ENCODE assay signal across 8 cellular contexts in genomic region chr7:51430480-51431086, GRCh38.
DNase-seq lines count a peak whose midpoint lies in the region; ATAC-seq and TF ChIP-seq lines count a peak whose summit lies in the region.

No MANE protein-coding gene starts in this region.

- H3K4me2 ChIP-seq in GM23338: no peak overlapping the region

- no peak overlapping the region for H3K27ac Mint-ChIP-seq in GM23338
- no peak overlapping the region for H3K27ac Mint-ChIP-seq in naive thymus-derived CD4-positive, alpha-beta T cell

- H3K36me3 Mint-ChIP-seq in GM23338 (ENCODE audit: low read depth): no peaks in the 10 kb centered on the region
- no peaks in the 10 kb centered on the region for H3K36me3 Mint-ChIP-seq in naive thymus-derived CD4-positive, alpha-beta T cell

- no peak overlapping the region for H3K27ac ChIP-seq in GM23338 (ENCODE audit: low read depth)
- H3K27ac ChIP-seq in naive thymus-derived CD4-positive, alpha-beta T cell (ENCODE audit: low read depth, low read length): no peak overlapping the region
- H3K27ac ChIP-seq in upper lobe of right lung: no peak overlapping the region

- POLR2A ChIA-PET in naive thymus-derived CD4-positive, alpha-beta T cell (lab: Charles Lee): no interaction called here

- H3K4me1 Mint-ChIP-seq in GM23338: no peaks in the 10 kb centered on the region
- H3K4me1 Mint-ChIP-seq in naive thymus-derived CD4-positive, alpha-beta T cell: peaks cover 0 to 9% (median 0%) of the 10 kb centered on the region in 7 donors

- CTCF ChIA-PET in naive thymus-derived CD4-positive, alpha-beta T cell (lab: Charles Lee): no interaction called here

- no peaks in the 10 kb centered on the region for H3K27me3 Mint-ChIP-seq in GM23338 (ENCODE audit: insufficient read depth, low read depth, poor library complexity)
- H3K27me3 Mint-ChIP-seq in naive thymus-derived CD4-positive, alpha-beta T cell: peaks cover 0 to 26% (median 10%) of the 10 kb centered on the region in 5 donors

- H2AFZ ChIP-seq in GM23338: no peak overlapping the region

- no peaks in the 10 kb centered on the region for H3F3A ChIP-seq in GM23338 (replicated peaks; ENCODE audit: low read depth)

- H3K4me1 ChIP-seq in GM23338 (ENCODE audit: insufficient read depth) (no peaks in the 10 kb centered on the region), upper lobe of right lung (no peaks in the 10 kb centered on the region)
- no peaks in the 10 kb centered on the region for H3K4me1 ChIP-seq in naive thymus-derived CD4-positive, alpha-beta T cell (ENCODE audit: control insufficient read depth in 2 of 2, insufficient read depth in 2 of 2, low read length in 2 of 2)

- no peak overlapping the region for H3K4me3 Mint-ChIP-seq in GM23338
- H3K4me3 Mint-ChIP-seq in naive thymus-derived CD4-positive, alpha-beta T cell: peak overlapping the region in 2 of 10 donors; percentile 19 to 44

- no peaks in the 10 kb centered on the region for H3K36me3 ChIP-seq in GM23338 (ENCODE audit: insufficient read depth)
- H3K36me3 ChIP-seq in naive thymus-derived CD4-positive, alpha-beta T cell (ENCODE audit: control insufficient read depth in 2 of 3, insufficient read depth in 3 of 3, low read length in 3 of 3): no peaks in the 10 kb centered on the region
- H3K36me3 ChIP-seq in upper lobe of right lung: no peaks in the 10 kb centered on the region

- ATAC-seq in GM23338 (peak; percentile 75), upper lobe of right lung (peak; percentile 74), HG03342 (IDR thresholded peaks at IDR 0.05; ENCODE audit: unreplicated experiment) (no peak)
- ATAC-seq in naive thymus-derived CD4-positive, alpha-beta T cell: no peak

- intact Hi-C loops in naive thymus-derived CD4-positive, alpha-beta T cell (cut with micrococcal nuclease): no loop called here
- intact Hi-C loops in upper lobe of right lung (cut with DNase I): no loop called here

- H3K9me2 ChIP-seq in GM23338 (ENCODE audit: insufficient read depth): no peaks in the 10 kb centered on the region

- H3K4me3 ChIP-seq in GM23338: no peak overlapping the region
- no peak overlapping the region for H3K4me3 ChIP-seq in naive thymus-derived CD4-positive, alpha-beta T cell (ENCODE audit: low read length)
- no peak overlapping the region for H3K4me3 ChIP-seq in upper lobe of right lung

- no peaks in the 10 kb centered on the region for H3K79me2 ChIP-seq in GM23338 (replicated peaks; ENCODE audit: insufficient read depth)

- DNase-seq in DMS114 treated with DMSO at 0.1 percent for 48 hours (lab: John Stamatoyannopoulos, UW; ENCODE audit: unreplicated experiment) (peak; percentile 43), GM23338 (ENCODE audit: low spot score) (peak; percentile 87), NCI-H2107 treated with DMSO at 0.1 percent for 48 hours (lab: John Stamatoyannopoulos, UW; ENCODE audit: unreplicated experiment) (peak; percentile 65), erythroblast (lab: John Stamatoyannopoulos, UW) (peak; percentile 41 to 69), upper lobe of right lung (no peak)
- peak; percentile 5 to 17 for DNase-seq in activated CD4-positive, alpha-beta T cell treated with anti-CD3 and anti-CD28 coated beads for 4 hours
- DNase-seq in naive thymus-derived CD4-positive, alpha-beta T cell: peak in 6 of 9 donors; percentile 19 to 45 (median 30)

- H3K27me3 ChIP-seq in GM23338 (ENCODE audit: insufficient read depth) (no peaks in the 10 kb centered on the region), upper lobe of right lung (peaks cover 6% of the 10 kb centered on the region)
- no peaks in the 10 kb centered on the region for H3K27me3 ChIP-seq in naive thymus-derived CD4-positive, alpha-beta T cell (ENCODE audit: control insufficient read depth in 2 of 2, insufficient read depth in 2 of 2, low read length in 2 of 2)

- no peaks in the 10 kb centered on the region for H4K20me1 ChIP-seq in GM23338 (replicated peaks; ENCODE audit: insufficient read depth)

- no peaks in the 10 kb centered on the region for H3K9me3 Mint-ChIP-seq in GM23338
- peaks cover 0 to 1% (median 0%) of the 10 kb centered on the region in 11 donors for H3K9me3 Mint-ChIP-seq in naive thymus-derived CD4-positive, alpha-beta T cell

- H3K9me3 ChIP-seq in naive thymus-derived CD4-positive, alpha-beta T cell (ENCODE audit: control insufficient read depth in 2 of 3, low read length in 3 of 3): no peaks in the 10 kb centered on the region
- no peaks in the 10 kb centered on the region for H3K9me3 ChIP-seq in upper lobe of right lung

- peak; percentile 91 to 94 for TF ChIP-seq CTCF in GM23338 (conservative IDR thresholded peaks at IDR 0.05; ENCODE audit: low read depth in 2 of 2)
- peak; percentile 78 for TF ChIP-seq CTCF in upper lobe of right lung (IDR thresholded peaks at IDR 0.05)

- TF ChIP-seq POLR2A in erythroblast (IDR thresholded peaks at IDR 0.05; ENCODE audit: low read length): no peak

TF ChIP-seq in GM23338, 12 proteins besides CTCF, POLR2A, EP300 and RAD21 (continues in another document):
- no peak for TF ChIP-seq NANOG (IDR thresholded peaks at IDR 0.05; ENCODE audit: borderline replicate concordance)
- no peak for TF ChIP-seq POLR2AphosphoS5 (IDR thresholded peaks at IDR 0.05; ENCODE audit: low read depth)
- no peak for TF ChIP-seq ETS1 (IDR thresholded peaks at IDR 0.05)
- no peak for TF ChIP-seq CREB1 (CRISPR knock-in tag; IDR thresholded peaks at IDR 0.05; ENCODE audit: low read depth)
- TF ChIP-seq JUNB (IDR thresholded peaks at IDR 0.05; ENCODE audit: unreplicated experiment): no peak
- TF ChIP-seq REST (IDR thresholded peaks at IDR 0.05; ENCODE audit: unreplicated experiment): no peak
- no peak for TF ChIP-seq ZNF331 (CRISPR knock-in tag; IDR thresholded peaks at IDR 0.05; ENCODE audit: low read depth)
- TF ChIP-seq STAT1 (IDR thresholded peaks at IDR 0.05; ENCODE audit: unreplicated experiment): no peak
- no peak for TF ChIP-seq ZNF114 (CRISPR knock-in tag; IDR thresholded peaks at IDR 0.05)
- TF ChIP-seq EZH2phosphoT487 (IDR thresholded peaks at IDR 0.05; ENCODE audit: unreplicated experiment): no peak

Comparison
In these comparisons a context has a peak if more than half of its experiments do, and no peak if none do; other contexts are left out.
1. ATAC-seq: peak in GM23338 (single experiment) and upper lobe of right lung (single experiment); none in naive thymus-derived CD4-positive, alpha-beta T cell (single experiment) and HG03342 (single experiment).